ENCODE assay signal across 1 cellular context in genomic region chr1:109677459-109677858, GRCh38.
TF ChIP-seq lines count a peak whose summit lies in the region.

No MANE protein-coding gene starts in this region.

TF ChIP-seq in K562, 482 proteins besides CTCF, POLR2A, EP300 and RAD21:
- TF ChIP-seq PCBP1 (IDR thresholded peaks at IDR 0.05; ENCODE audit: low read depth, low read length, poor library complexity, severe bottlenecking) (no peak), ZNF766 (CRISPR knock-in tag; conservative IDR thresholded peaks at IDR 0.05) (no peak), EP400 (IDR thresholded peaks at IDR 0.05) (no peak), USF2 (CRISPR knock-in tag; IDR thresholded peaks at IDR 0.05) (no peak), PREB (CRISPR knock-in tag; IDR thresholded peaks at IDR 0.05) (no peak), TCF7 (IDR thresholded peaks at IDR 0.05; ENCODE audit: borderline replicate concordance) (no peak), USF1 (CRISPR knock-in tag; IDR thresholded peaks at IDR 0.05) (no peak), XRCC4 (IDR thresholded peaks at IDR 0.05; ENCODE audit: extremely low read depth, insufficient read depth, insufficient read length) (no peak), NBN (IDR thresholded peaks at IDR 0.05; ENCODE audit: low read depth) (no peak), ARNT (IDR thresholded peaks at IDR 0.05) (no peak), ILK (tag; IDR thresholded peaks at IDR 0.05; ENCODE audit: borderline replicate concordance, low read depth) (no peak), KAT8 (IDR thresholded peaks at IDR 0.05; ENCODE audit: low read depth) (no peak), ZNF316 (IDR thresholded peaks at IDR 0.05) (no peak), GTF2E2 (tag; IDR thresholded peaks at IDR 0.05) (no peak)
